ENCODE assay signal across 23 cellular contexts in genomic region chr6:89443658-89444057, GRCh38. TPM values are rescaled to one million over a fixed set of nuclear protein-coding genes. Genes with fewer than 3 reads are reported as not detected.
DNase-seq lines count a peak whose midpoint lies in the region; ATAC-seq and TF ChIP-seq lines count a peak whose summit lies in the region.
"Had no signal": no experiment of that assay in that cellular context is flagged by ENCODE, and none has a peak within 500 bp of the region (broad histone marks: within the 10 kb centered on the region; RNA-seq: fewer than 3 reads in every experiment).

No MANE protein-coding gene starts in this region.

- peak overlapping the region in 3 of 4 donors; percentile 28 to 74 (median 49) for H3K27ac ChIP-seq in body of pancreas
- no peak overlapping the region for H3K27ac ChIP-seq in hepatocyte
- H3K27ac ChIP-seq: BLaER1 treated with 17β-estradiol and CSF1 and Interleukin-3, amounts not matched to agents 10 nM and 100 nM; GM23248; Peyer's patch had no signal

- H3K27me3 ChIP-seq in body of pancreas, result no peaks in the 10 kb centered on the region
- no peaks in the 10 kb centered on the region for H3K27me3 ChIP-seq in hepatocyte
- H3K27me3 ChIP-seq: BLaER1 treated with 17β-estradiol and CSF1 and Interleukin-3, amounts not matched to agents 10 nM and 100 nM; Peyer's patch had no signal

- no peaks in the 10 kb centered on the region for H3K4me1 Mint-ChIP-seq in nephron

- H3K9me3 ChIP-seq in body of pancreas, result no peaks in the 10 kb centered on the region
- no peaks in the 10 kb centered on the region for H3K9me3 ChIP-seq in hepatocyte (ENCODE audit: low read depth)
- H3K9me3 ChIP-seq: BLaER1 treated with 17β-estradiol and CSF1 and Interleukin-3, amounts not matched to agents 10 nM and 100 nM; Caco-2; Peyer's patch had no signal

- WGBS in body of pancreas, 2 donors, result 20 to 21% methylated on average over 5 of the region's 5 CpGs
- WGBS in hepatocyte (ENCODE audit: low lambda C conversion rate, missing lambda C conversion rate), result 53% methylated on average over 5 of the region's 5 CpGs

- no peak overlapping the region for H2AFZ ChIP-seq in hepatocyte
- H2AFZ ChIP-seq: GM23248 had no signal

- no peak for TF ChIP-seq POLR2A in body of pancreas (IDR thresholded peaks at IDR 0.05)

- no peaks in the 10 kb centered on the region for H3K27me3 Mint-ChIP-seq in nephron (ENCODE audit: low read depth)

- TF ChIP-seq CTCF in body of pancreas (IDR thresholded peaks at IDR 0.05) (no peak), hepatocyte (IDR thresholded peaks at IDR 0.05; ENCODE audit: poor library complexity) (no peak), nephron (IDR thresholded peaks at IDR 0.05; ENCODE audit: unreplicated experiment in 3 of 3) (no peak)

- H3K36me3 ChIP-seq in body of pancreas (replicated peaks in 1 of 2; ENCODE audit: insufficient read depth in 1 of 2, low read depth in 2 of 2), result no peaks in the 10 kb centered on the region
- no peaks in the 10 kb centered on the region for H3K36me3 ChIP-seq in hepatocyte (replicated peaks; ENCODE audit: insufficient read depth, low read depth)
- H3K36me3 ChIP-seq: BLaER1 treated with 17β-estradiol and CSF1 and Interleukin-3, amounts not matched to agents 10 nM and 100 nM; Peyer's patch had no signal

- peaks cover 10% of the 10 kb centered on the region for H3K4me1 ChIP-seq in body of pancreas
- H3K4me1 ChIP-seq in hepatocyte (ENCODE audit: insufficient read depth), result peaks cover 3% of the 10 kb centered on the region
- H3K4me1 ChIP-seq: BLaER1 treated with 17β-estradiol and CSF1 and Interleukin-3, amounts not matched to agents 10 nM and 100 nM; Caco-2; Peyer's patch had no signal

- no peak overlapping the region for H3K4me3 Mint-ChIP-seq in nephron
- H3K4me3 Mint-ChIP-seq: CD4-positive, alpha-beta memory T cell; H9; HFFc6 had no signal

- peaks cover 56% of the 10 kb centered on the region for H3K79me2 ChIP-seq in hepatocyte

- no peaks in the 10 kb centered on the region for H3K9me2 ChIP-seq in hepatocyte (replicated peaks; ENCODE audit: insufficient read depth)

- no peaks in the 10 kb centered on the region for H3K9me3 Mint-ChIP-seq in nephron
- H3K9me3 Mint-ChIP-seq: CD4-positive, alpha-beta memory T cell; HFFc6 had no signal

- H3K27ac Mint-ChIP-seq in nephron, result peak overlapping the region in 2 of 3 experiments; percentile 13 to 30
- H3K27ac Mint-ChIP-seq: CD4-positive, alpha-beta memory T cell; H9; HFFc6 had no signal

- intact Hi-C loops in body of pancreas (cut with DNase I), result no loop called here

- peaks cover 5% of the 10 kb centered on the region for H3K36me3 Mint-ChIP-seq in nephron (ENCODE audit: low read depth)
- H3K36me3 Mint-ChIP-seq: CD4-positive, alpha-beta memory T cell had no signal

- ATAC-seq in body of pancreas, result peak; percentile 88

- in situ Hi-C loops in Caki2 (cut with HindIII; ENCODE audit: low pct_unique_long_range_greater_than_20kb, low sequenced_read_pairs), result no loop called here

- peak overlapping the region; percentile 31 for H3K4me2 ChIP-seq in hepatocyte
- H3K4me2 ChIP-seq: BLaER1 treated with 17β-estradiol and CSF1 and Interleukin-3, amounts not matched to agents 10 nM and 100 nM had no signal

- peaks cover 2% of the 10 kb centered on the region for H4K20me1 ChIP-seq in hepatocyte (ENCODE audit: insufficient read depth, poor library complexity, severe bottlenecking)
- H4K20me1 ChIP-seq: BLaER1 treated with 17β-estradiol and CSF1 and Interleukin-3, amounts not matched to agents 10 nM and 100 nM had no signal

- H3K4me3 ChIP-seq in body of pancreas (no peak overlapping the region), hepatocyte (no peak overlapping the region)
- H3K4me3 ChIP-seq: BLaER1 treated with 17β-estradiol and CSF1 and Interleukin-3, amounts not matched to agents 10 nM and 100 nM; GM23248; Peyer's patch had no signal

- DNase-seq in Caki2 (ENCODE audit: low read depth) (peak; percentile 40), body of pancreas (peak in 1 of 4 donors; percentile 42), hepatocyte (ENCODE audit: low spot score) (peak; percentile 46)
- DNase-seq in activated CD4-positive, CD25-positive, alpha-beta regulatory T cell treated with anti-CD3 and anti-CD28 coated beads, Interleukin-2, amount 50 U/mL, for 72 hours, result no peak
- no peak for DNase-seq in activated CD4-positive, alpha-beta T cell treated with anti-CD3 and anti-CD28 coated beads, Interleukin-2, amount 50 U/mL, for 4 hours
- DNase-seq in stimulated activated CD4-positive, alpha-beta T cell treated with anti-CD3 and anti-CD28 coated beads, Interleukin-4, amount 100 ng/mL, for 4 hours, result no peak
- DNase-seq: Caco-2; CD4-positive, alpha-beta memory T cell; DMS153; GM23248; H9; HFFc6; KBM-7; MM.1S; NCI-H1048; NCI-H1436; NCI-H1930; NCI-H2227 treated with DMSO at 0.1 percent for 48 hours; NCI-H510A; NCI-H748 treated with DMSO at 0.1 percent for 48 hours; Peyer's patch had no signal

RNA-seq across cellular contexts. Expression of gene ANKRD6, which starts 10.7 kb away (rescaled TPM):
- total RNA-seq in Caki2 (2014; rRNA removed; shearing (Covaris generic); ENCODE audit: low replicate concordance), result 12.5 and 16.9 TPM in 2 replicates
- total RNA-seq in body of pancreas (10 to 100 TPM; 16.9 to 21.4 TPM), hepatocyte (20.9 and 30.2 TPM in 2 replicates)
- 9.3 and 12.2 TPM in 2 replicates for polyA plus RNA-seq in hepatocyte
- total RNA-seq: HFFc6 had no signal

RNA-seq across cellular contexts. Expression of gene RRAGD, which starts 31.6 kb away (rescaled TPM):
- total RNA-seq in Caki2 (2014; rRNA removed; shearing (Covaris generic); ENCODE audit: low replicate concordance), result 6.5 and 8.3 TPM in 2 replicates
- total RNA-seq in body of pancreas (1 to 10 TPM; 9.2 to 9.3 TPM), hepatocyte (22.5 and 28.1 TPM in 2 replicates)
- 9.4 and 11.8 TPM in 2 replicates for polyA plus RNA-seq in hepatocyte
- total RNA-seq: GM23248, HFFc6 had no signal
- polyA plus RNA-seq: GM23248 had no signal

Comparison
In these comparisons a context has a peak if more than half of its experiments do, and no peak if none do; other contexts are left out.
1. DNase-seq: peak in Caki2 (single experiment) and hepatocyte (single experiment); none in activated CD4-positive, CD25-positive, alpha-beta regulatory T cell treated with anti-CD3 and anti-CD28 coated beads, Interleukin-2, amount 50 U/mL, for 72 hours (single experiment), activated CD4-positive, alpha-beta T cell treated with anti-CD3 and anti-CD28 coated beads, Interleukin-2, amount 50 U/mL, for 4 hours (0 of 2) and stimulated activated CD4-positive, alpha-beta T cell treated with anti-CD3 and anti-CD28 coated beads, Interleukin-4, amount 100 ng/mL, for 4 hours (0 of 2).